Comparison of ENCODE assay signal across 33 cellular contexts in the genomic region with DNA sequence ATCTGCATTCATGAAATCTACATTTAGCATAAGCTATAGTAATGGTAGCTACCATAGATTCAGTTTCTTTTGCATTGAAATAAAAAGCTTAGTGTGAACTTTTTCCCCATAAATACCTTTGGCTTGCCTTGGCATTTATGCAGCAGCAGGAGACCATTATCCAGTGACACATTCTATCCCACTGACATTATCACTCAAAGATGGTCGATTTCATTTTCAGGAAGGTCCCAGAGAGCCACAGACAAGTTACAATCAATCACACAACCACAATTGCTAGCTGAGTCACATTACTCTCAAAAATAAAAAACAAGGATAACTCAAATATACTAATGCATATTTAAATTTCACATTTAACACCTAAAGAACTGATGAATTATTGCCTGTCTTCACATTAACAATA.
"Had no signal": no experiment of that assay in that cellular context is flagged by ENCODE, and none has a peak within 500 bp of the region (broad histone marks: within the 10 kb centered on the region; RNA-seq: fewer than 3 reads in every experiment).

No MANE protein-coding gene starts in this region.

- H3K9me3 ChIP-seq: heart left ventricle, lower lobe of right lung, pancreas, prostate gland, sigmoid colon, upper lobe of left lung, vagina had no signal

- H3K4me3 Mint-ChIP-seq: activated B cell treated with CpG ODN at 0.5 μM for 24 hours; activated CD8-positive, alpha-beta memory T cell treated with anti-CD3 and anti-CD28 coated beads, Interleukin-2, amount 10 ng/mL, durations not matched to agents 7 days and 5 days; activated CD8-positive, alpha-beta T cell treated with anti-CD3 and anti-CD28 coated beads, Interleukin-2, amount 10 ng/mL, durations not matched to agents 7 days and 5 days; dendritic cell treated with granulocyte-macrophage colony-stimulating factor and Interleukin-4, amounts not matched to agents 40 ng/mL and 50 ng/mL, for 4 days; endodermal cell; natural killer cell treated with Interleukin-12 subunit alpha and Interleukin-12 subunit beta and Interleukin-15 and Interleukin-18, amount 100 ng/mL, for 72 hours; stimulated activated memory B cell treated with anti-CD40 and anti-IgM and Interleukin-4, amounts not matched to agents 10 μg/mL and 1 μg/mL and 100 μg/mL, for 72 hours; stimulated activated naive CD8-positive, alpha-beta T cell treated with anti-CD3 and anti-CD28 coated beads, Interleukin-15, amount 100 ng/mL, for 72 hours had no signal

- ATAC-seq: activated CD8-positive, alpha-beta memory T cell treated with anti-CD3 and anti-CD28 coated beads, Interleukin-2, amount 10 ng/mL, durations not matched to agents 7 days and 5 days; activated CD8-positive, alpha-beta T cell treated with anti-CD3 and anti-CD28 coated beads, Interleukin-2, amount 10 ng/mL, durations not matched to agents 7 days and 5 days; activated naive CD4-positive, alpha-beta T cell treated with anti-CD3 and anti-CD28 coated beads, Interleukin-2, amount 50 U/mL, for 72 hours; esophagus mucosa; foreskin keratinocyte; heart left ventricle; left lobe of liver; lower lobe of right lung; natural killer cell treated with Interleukin-12 subunit alpha and Interleukin-12 subunit beta and Interleukin-15 and Interleukin-18, amount 100 ng/mL, for 72 hours; pancreas; stimulated activated memory B cell treated with anti-CD40 and anti-IgM and Interleukin-4, amounts not matched to agents 10 μg/mL and 1 μg/mL and 100 μg/mL, for 72 hours; stimulated activated naive CD8-positive, alpha-beta T cell treated with anti-CD3 and anti-CD28 coated beads, Interleukin-15, amount 100 ng/mL, for 72 hours had no signal

- H3K4me3 ChIP-seq: heart left ventricle, lower lobe of right lung, pancreas, prostate gland, sigmoid colon, upper lobe of left lung, vagina had no signal

- H3K4me1 ChIP-seq: heart left ventricle, lower lobe of right lung, pancreas, prostate gland, sigmoid colon, upper lobe of left lung, vagina had no signal

- H3K4me1 Mint-ChIP-seq: activated B cell treated with CpG ODN at 0.5 μM for 24 hours; activated CD8-positive, alpha-beta memory T cell treated with anti-CD3 and anti-CD28 coated beads, Interleukin-2, amount 10 ng/mL, durations not matched to agents 7 days and 5 days; stimulated activated memory B cell treated with anti-CD40 and anti-IgM and Interleukin-4, amounts not matched to agents 10 μg/mL and 1 μg/mL and 100 μg/mL, for 72 hours; stimulated activated naive CD8-positive, alpha-beta T cell treated with anti-CD3 and anti-CD28 coated beads, Interleukin-15, amount 100 ng/mL, for 72 hours had no signal

- H3K9me3 Mint-ChIP-seq: endodermal cell; stimulated activated memory B cell treated with anti-CD40 and anti-IgM and Interleukin-4, amounts not matched to agents 10 μg/mL and 1 μg/mL and 100 μg/mL, for 72 hours had no signal

- H3K27ac ChIP-seq: brain microvascular endothelial cell, heart left ventricle, lower lobe of right lung, pancreas, prostate gland, sigmoid colon, upper lobe of left lung, vagina had no signal

- DNase-seq: activated B cell treated with CpG ODN at 0.5 μM for 24 hours; activated CD4-positive, alpha-beta T cell treated with anti-CD3 and anti-CD28 coated beads, Interleukin-2, amount 50 U/mL, for 1 hour; activated CD8-positive, alpha-beta memory T cell treated with anti-CD3 and anti-CD28 coated beads, Interleukin-2, amount 10 ng/mL, durations not matched to agents 7 days and 5 days; activated CD8-positive, alpha-beta T cell treated with anti-CD3 and anti-CD28 coated beads, Interleukin-2, amount 10 ng/mL, durations not matched to agents 7 days and 5 days; activated naive CD4-positive, alpha-beta T cell; activated T-cell treated with anti-CD3 and anti-CD28 coated beads, Interleukin-2, amount 50 U/mL, for 48 hours; anterior cingulate cortex; brain microvascular endothelial cell; endodermal cell; foreskin keratinocyte; heart left ventricle; kidney glomerular epithelial cell; lower lobe of right lung; mesenchymal stem cell; nucleus accumbens; pancreas; sigmoid colon; small intestine; stimulated activated CD4-positive, alpha-beta T cell treated with anti-CD3 and anti-CD28 coated beads, Interleukin-1b, Interleukin-23, amount 100 ng/mL, for 48 hours; stimulated activated CD4-positive, alpha-beta T cell treated with anti-CD3 and anti-CD28 coated beads, Interleukin-4, amount 100 ng/mL, for 4 hours; stimulated activated CD8-positive, alpha-beta memory T cell treated with anti-CD3 and anti-CD28 coated beads, Interleukin-4, amount 100 ng/mL, for 48 hours; stimulated activated naive CD8-positive, alpha-beta T cell treated with anti-CD3 and anti-CD28 coated beads, Interleukin-15, amount 100 ng/mL, for 72 hours; substantia nigra; T-helper 2 cell; upper lobe of left lung had no signal

- H3K27ac Mint-ChIP-seq: activated B cell treated with CpG ODN at 0.5 μM for 24 hours; activated CD8-positive, alpha-beta memory T cell treated with anti-CD3 and anti-CD28 coated beads, Interleukin-2, amount 10 ng/mL, durations not matched to agents 7 days and 5 days; activated CD8-positive, alpha-beta T cell treated with anti-CD3 and anti-CD28 coated beads, Interleukin-2, amount 10 ng/mL, durations not matched to agents 7 days and 5 days; activated naive CD4-positive, alpha-beta T cell treated with anti-CD3 and anti-CD28 coated beads, Interleukin-2, amount 50 U/mL, for 72 hours; dendritic cell treated with granulocyte-macrophage colony-stimulating factor and Interleukin-4, amounts not matched to agents 40 ng/mL and 50 ng/mL, for 4 days; endodermal cell; natural killer cell treated with Interleukin-12 subunit alpha and Interleukin-12 subunit beta and Interleukin-15 and Interleukin-18, amount 100 ng/mL, for 72 hours; stimulated activated memory B cell treated with anti-CD40 and anti-IgM and Interleukin-4, amounts not matched to agents 10 μg/mL and 1 μg/mL and 100 μg/mL, for 72 hours; stimulated activated naive CD8-positive, alpha-beta T cell treated with anti-CD3 and anti-CD28 coated beads, Interleukin-15, amount 100 ng/mL, for 72 hours had no signal

- H3K27me3 Mint-ChIP-seq: activated B cell treated with CpG ODN at 0.5 μM for 24 hours; activated CD8-positive, alpha-beta memory T cell treated with anti-CD3 and anti-CD28 coated beads, Interleukin-2, amount 10 ng/mL, durations not matched to agents 7 days and 5 days; dendritic cell treated with granulocyte-macrophage colony-stimulating factor and Interleukin-4, amounts not matched to agents 40 ng/mL and 50 ng/mL, for 4 days; natural killer cell treated with Interleukin-12 subunit alpha and Interleukin-12 subunit beta and Interleukin-15 and Interleukin-18, amount 100 ng/mL, for 72 hours; stimulated activated memory B cell treated with anti-CD40 and anti-IgM and Interleukin-4, amounts not matched to agents 10 μg/mL and 1 μg/mL and 100 μg/mL, for 72 hours; stimulated activated naive CD8-positive, alpha-beta T cell treated with anti-CD3 and anti-CD28 coated beads, Interleukin-15, amount 100 ng/mL, for 72 hours had no signal

- H3K36me3 Mint-ChIP-seq: activated CD8-positive, alpha-beta memory T cell treated with anti-CD3 and anti-CD28 coated beads, Interleukin-2, amount 10 ng/mL, durations not matched to agents 7 days and 5 days; activated naive CD4-positive, alpha-beta T cell treated with anti-CD3 and anti-CD28 coated beads, Interleukin-2, amount 50 U/mL, for 72 hours; natural killer cell treated with Interleukin-12 subunit alpha and Interleukin-12 subunit beta and Interleukin-15 and Interleukin-18, amount 100 ng/mL, for 72 hours; stimulated activated memory B cell treated with anti-CD40 and anti-IgM and Interleukin-4, amounts not matched to agents 10 μg/mL and 1 μg/mL and 100 μg/mL, for 72 hours had no signal

- H3K36me3 ChIP-seq: brain microvascular endothelial cell, heart left ventricle, lower lobe of right lung, pancreas, prostate gland, sigmoid colon, upper lobe of left lung, vagina had no signal

- H3K27me3 ChIP-seq: brain microvascular endothelial cell, foreskin keratinocyte, heart left ventricle, pancreas, sigmoid colon, upper lobe of left lung, vagina had no signal
